Comparison of ENCODE assay signal across 1 cellular context in the genomic region with DNA sequence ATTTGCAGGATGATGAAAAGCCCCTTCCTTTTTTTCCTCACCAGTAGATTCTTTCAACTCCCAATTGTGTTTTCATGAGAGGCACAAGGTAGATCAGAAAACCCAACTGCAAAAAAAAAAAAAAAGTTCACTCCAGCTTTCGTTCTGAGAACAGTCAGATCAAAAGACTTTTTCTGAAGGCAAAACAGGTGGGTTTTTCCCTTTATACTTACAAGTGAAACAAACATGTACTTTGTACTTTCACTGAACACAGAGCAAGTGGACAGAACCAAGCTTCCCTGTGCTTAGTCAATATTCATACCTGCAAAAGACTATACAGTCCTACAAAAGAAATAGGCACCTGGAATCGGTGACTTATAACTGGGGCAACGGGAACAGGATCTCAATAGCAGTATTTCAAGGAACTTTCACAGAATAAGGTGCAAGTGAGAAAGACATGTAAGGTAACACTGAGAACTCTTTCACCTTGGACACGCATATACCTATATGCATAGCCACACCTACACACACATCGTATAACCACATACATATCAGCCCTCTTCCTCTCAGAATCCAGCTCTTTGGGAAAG.
TF ChIP-seq lines count a peak whose summit lies in the region.

No MANE protein-coding gene starts in this region.

TF ChIP-seq in HepG2, 621 proteins besides CTCF, POLR2A, EP300 and RAD21 (continued from another document and continues in another):
- TF ChIP-seq, protein P1, sequence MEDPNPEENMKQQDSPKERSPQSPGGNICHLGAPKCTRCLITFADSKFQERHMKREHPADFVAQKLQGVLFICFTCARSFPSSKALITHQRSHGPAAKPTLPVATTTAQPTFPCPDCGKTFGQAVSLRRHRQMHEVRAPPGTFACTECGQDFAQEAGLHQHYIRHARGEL (CRISPR knock-in tag; IDR thresholded peaks at IDR 0.05) = no peak
- TF ChIP-seq ZNF780A (CRISPR knock-in tag; IDR thresholded peaks at IDR 0.05) (no peak), SRY (CRISPR knock-in tag; IDR thresholded peaks at IDR 0.05) (no peak), HOXA3 (CRISPR knock-in tag; IDR thresholded peaks at IDR 0.05) (peak; percentile 24; the same call in 1 of the 2 replicates), PHF20 (CRISPR knock-in tag; IDR thresholded peaks at IDR 0.05) (no peak), NR3C1 (CRISPR knock-in tag; IDR thresholded peaks at IDR 0.05) (no peak), ERF (CRISPR knock-in tag; IDR thresholded peaks at IDR 0.05) (peak; percentile 62; the same call in 1 of the 2 replicates), ZNF143 (CRISPR knock-in tag; IDR thresholded peaks at IDR 0.05) (no peak), SMAD3 (CRISPR knock-in tag; IDR thresholded peaks at IDR 0.05) (peak; percentile 68), GATAD1 (CRISPR knock-in tag; IDR thresholded peaks at IDR 0.05) (0 out of 2 replicates have a peak, but pooled peaks have one; percentile 27), ZNF383 (CRISPR knock-in tag; IDR thresholded peaks at IDR 0.05; ENCODE audit: borderline replicate concordance) (no peak), ZNF660 (CRISPR knock-in tag; IDR thresholded peaks at IDR 0.05; ENCODE audit: borderline replicate concordance, low read depth) (no peak), KDM3A (CRISPR knock-in tag; IDR thresholded peaks at IDR 0.05; ENCODE audit: low read depth) (peak; percentile 57; the same call in 1 of the 2 replicates), CREM (IDR thresholded peaks at IDR 0.05) (peak; percentile 95), CREM (CRISPR knock-in tag; IDR thresholded peaks at IDR 0.05) (no peak), HNF4A (CRISPR knock-in tag; IDR thresholded peaks at IDR 0.05) (peak; percentile 97), ZNF83 (CRISPR knock-in tag; IDR thresholded peaks at IDR 0.05; ENCODE audit: borderline replicate concordance) (no peak), CBX5 (CRISPR knock-in tag; IDR thresholded peaks at IDR 0.05; ENCODE audit: borderline replicate concordance) (0 out of 2 replicates have a peak, but pooled peaks have one; percentile 37), ZNF75D (CRISPR knock-in tag; IDR thresholded peaks at IDR 0.05; ENCODE audit: borderline replicate concordance) (no peak), ZNF34 (CRISPR knock-in tag; IDR thresholded peaks at IDR 0.05; ENCODE audit: borderline replicate concordance) (no peak), RBAK (CRISPR knock-in tag; IDR thresholded peaks at IDR 0.05) (no peak), ZBTB38 (CRISPR knock-in tag; IDR thresholded peaks at IDR 0.05) (no peak), ZNF264 (CRISPR knock-in tag; IDR thresholded peaks at IDR 0.05) (peak; percentile 14; the same call in 1 of the 2 replicates), ZSCAN25 (CRISPR knock-in tag; IDR thresholded peaks at IDR 0.05) (no peak), ISX (CRISPR knock-in tag; conservative IDR thresholded peaks at IDR 0.05) (no peak), ATF1 (CRISPR knock-in tag; IDR thresholded peaks at IDR 0.05) (peak; percentile 59; the same call in 1 of the 2 replicates), RARA (CRISPR knock-in tag; IDR thresholded peaks at IDR 0.05) (peak; percentile 85)
- TF ChIP-seq, protein P2, sequence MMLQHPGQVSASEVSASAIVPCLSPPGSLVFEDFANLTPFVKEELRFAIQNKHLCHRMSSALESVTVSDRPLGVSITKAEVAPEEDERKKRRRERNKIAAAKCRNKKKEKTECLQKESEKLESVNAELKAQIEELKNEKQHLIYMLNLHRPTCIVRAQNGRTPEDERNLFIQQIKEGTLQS (CRISPR knock-in tag; IDR thresholded peaks at IDR 0.05) = no peak
- TF ChIP-seq, protein P3, sequence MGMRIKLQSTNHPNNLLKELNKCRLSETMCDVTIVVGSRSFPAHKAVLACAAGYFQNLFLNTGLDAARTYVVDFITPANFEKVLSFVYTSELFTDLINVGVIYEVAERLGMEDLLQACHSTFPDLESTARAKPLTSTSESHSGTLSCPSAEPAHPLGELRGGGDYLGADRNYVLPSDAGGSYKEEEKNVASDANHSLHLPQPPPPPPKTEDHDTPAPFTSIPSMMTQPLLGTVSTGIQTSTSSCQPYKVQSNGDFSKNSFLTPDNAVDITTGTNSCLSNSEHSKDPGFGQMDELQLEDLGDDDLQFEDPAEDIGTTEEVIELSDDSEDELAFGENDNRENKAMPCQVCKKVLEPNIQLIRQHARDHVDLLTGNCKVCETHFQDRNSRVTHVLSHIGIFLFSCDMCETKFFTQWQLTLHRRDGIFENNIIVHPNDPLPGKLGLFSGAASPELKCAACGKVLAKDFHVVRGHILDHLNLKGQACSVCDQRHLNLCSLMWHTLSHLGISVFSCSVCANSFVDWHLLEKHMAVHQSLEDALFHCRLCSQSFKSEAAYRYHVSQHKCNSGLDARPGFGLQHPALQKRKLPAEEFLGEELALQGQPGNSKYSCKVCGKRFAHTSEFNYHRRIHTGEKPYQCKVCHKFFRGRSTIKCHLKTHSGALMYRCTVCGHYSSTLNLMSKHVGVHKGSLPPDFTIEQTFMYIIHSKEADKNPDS (CRISPR knock-in tag; IDR thresholded peaks at IDR 0.05) = peak; percentile 67; the same call in 1 of the 2 replicates
- TF ChIP-seq, protein P4, sequence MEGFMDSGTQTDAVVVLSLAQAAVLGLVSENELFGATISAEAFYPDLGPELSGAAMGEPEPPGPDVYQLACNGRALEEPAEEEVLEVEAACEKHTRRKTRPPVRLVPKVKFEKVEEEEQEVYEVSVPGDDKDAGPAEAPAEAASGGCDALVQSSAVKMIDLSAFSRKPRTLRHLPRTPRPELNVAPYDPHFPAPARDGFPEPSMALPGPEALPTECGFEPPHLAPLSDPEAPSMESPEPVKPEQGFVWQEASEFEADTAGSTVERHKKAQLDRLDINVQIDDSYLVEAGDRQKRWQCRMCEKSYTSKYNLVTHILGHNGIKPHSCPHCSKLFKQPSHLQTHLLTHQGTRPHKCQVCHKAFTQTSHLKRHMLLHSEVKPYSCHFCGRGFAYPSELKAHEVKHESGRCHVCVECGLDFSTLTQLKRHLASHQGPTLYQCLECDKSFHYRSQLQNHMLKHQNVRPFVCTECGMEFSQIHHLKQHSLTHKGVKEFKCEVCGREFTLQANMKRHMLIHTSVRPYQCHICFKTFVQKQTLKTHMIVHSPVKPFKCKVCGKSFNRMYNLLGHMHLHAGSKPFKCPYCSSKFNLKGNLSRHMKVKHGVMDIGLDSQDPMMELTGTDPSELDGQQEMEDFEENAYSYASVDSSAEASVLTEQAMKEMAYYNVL (CRISPR knock-in tag; IDR thresholded peaks at IDR 0.05; ENCODE audit: borderline replicate concordance) = peak; percentile 97
- TF ChIP-seq, protein P5, sequence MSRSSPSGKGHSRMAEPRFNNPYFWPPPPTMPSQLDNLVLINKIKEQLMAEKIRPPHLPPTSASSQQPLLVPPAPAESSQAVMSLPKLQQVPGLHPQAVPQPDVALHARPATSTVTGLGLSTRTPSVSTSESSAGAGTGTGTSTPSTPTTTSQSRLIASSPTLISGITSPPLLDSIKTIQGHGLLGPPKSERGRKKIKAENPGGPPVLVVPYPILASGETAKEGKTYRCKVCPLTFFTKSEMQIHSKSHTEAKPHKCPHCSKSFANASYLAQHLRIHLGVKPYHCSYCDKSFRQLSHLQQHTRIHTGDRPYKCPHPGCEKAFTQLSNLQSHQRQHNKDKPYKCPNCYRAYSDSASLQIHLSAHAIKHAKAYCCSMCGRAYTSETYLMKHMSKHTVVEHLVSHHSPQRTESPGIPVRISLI (CRISPR knock-in tag; IDR thresholded peaks at IDR 0.05; ENCODE audit: borderline replicate concordance) = peak; percentile 99
- TF ChIP-seq, protein P6, sequence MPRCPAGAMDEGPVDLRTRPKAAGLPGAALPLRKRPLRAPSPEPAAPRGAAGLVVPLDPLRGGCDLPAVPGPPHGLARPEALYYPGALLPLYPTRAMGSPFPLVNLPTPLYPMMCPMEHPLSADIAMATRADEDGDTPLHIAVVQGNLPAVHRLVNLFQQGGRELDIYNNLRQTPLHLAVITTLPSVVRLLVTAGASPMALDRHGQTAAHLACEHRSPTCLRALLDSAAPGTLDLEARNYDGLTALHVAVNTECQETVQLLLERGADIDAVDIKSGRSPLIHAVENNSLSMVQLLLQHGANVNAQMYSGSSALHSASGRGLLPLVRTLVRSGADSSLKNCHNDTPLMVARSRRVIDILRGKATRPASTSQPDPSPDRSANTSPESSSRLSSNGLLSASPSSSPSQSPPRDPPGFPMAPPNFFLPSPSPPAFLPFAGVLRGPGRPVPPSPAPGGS (CRISPR knock-in tag; IDR thresholded peaks at IDR 0.05) = peak; percentile 98
- TF ChIP-seq, protein P7, sequence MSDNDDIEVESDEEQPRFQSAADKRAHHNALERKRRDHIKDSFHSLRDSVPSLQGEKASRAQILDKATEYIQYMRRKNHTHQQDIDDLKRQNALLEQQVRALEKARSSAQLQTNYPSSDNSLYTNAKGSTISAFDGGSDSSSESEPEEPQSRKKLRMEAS (IDR thresholded peaks at IDR 0.05) = peak; percentile 48; the same call in 1 of the 2 replicates
- TF ChIP-seq, protein P8, sequence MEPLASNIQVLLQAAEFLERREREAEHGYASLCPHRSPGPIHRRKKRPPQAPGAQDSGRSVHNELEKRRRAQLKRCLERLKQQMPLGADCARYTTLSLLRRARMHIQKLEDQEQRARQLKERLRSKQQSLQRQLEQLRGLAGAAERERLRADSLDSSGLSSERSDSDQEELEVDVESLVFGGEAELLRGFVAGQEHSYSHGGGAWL (CRISPR knock-in tag; IDR thresholded peaks at IDR 0.05) = no peak
- TF ChIP-seq, protein P9, sequence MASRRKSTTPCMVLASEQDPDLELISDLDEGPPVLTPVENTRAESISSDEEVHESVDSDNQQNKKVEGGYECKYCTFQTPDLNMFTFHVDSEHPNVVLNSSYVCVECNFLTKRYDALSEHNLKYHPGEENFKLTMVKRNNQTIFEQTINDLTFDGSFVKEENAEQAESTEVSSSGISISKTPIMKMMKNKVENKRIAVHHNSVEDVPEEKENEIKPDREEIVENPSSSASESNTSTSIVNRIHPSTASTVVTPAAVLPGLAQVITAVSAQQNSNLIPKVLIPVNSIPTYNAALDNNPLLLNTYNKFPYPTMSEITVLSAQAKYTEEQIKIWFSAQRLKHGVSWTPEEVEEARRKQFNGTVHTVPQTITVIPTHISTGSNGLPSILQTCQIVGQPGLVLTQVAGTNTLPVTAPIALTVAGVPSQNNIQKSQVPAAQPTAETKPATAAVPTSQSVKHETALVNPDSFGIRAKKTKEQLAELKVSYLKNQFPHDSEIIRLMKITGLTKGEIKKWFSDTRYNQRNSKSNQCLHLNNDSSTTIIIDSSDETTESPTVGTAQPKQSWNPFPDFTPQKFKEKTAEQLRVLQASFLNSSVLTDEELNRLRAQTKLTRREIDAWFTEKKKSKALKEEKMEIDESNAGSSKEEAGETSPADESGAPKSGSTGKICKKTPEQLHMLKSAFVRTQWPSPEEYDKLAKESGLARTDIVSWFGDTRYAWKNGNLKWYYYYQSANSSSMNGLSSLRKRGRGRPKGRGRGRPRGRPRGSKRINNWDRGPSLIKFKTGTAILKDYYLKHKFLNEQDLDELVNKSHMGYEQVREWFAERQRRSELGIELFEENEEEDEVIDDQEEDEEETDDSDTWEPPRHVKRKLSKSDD (CRISPR knock-in tag; IDR thresholded peaks at IDR 0.05; ENCODE audit: low read depth) = no peak
- TF ChIP-seq, protein P10, sequence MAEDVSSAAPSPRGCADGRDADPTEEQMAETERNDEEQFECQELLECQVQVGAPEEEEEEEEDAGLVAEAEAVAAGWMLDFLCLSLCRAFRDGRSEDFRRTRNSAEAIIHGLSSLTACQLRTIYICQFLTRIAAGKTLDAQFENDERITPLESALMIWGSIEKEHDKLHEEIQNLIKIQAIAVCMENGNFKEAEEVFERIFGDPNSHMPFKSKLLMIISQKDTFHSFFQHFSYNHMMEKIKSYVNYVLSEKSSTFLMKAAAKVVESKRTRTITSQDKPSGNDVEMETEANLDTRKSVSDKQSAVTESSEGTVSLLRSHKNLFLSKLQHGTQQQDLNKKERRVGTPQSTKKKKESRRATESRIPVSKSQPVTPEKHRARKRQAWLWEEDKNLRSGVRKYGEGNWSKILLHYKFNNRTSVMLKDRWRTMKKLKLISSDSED (CRISPR knock-in tag; IDR thresholded peaks at IDR 0.05) = no peak
- TF ChIP-seq, protein P11, sequence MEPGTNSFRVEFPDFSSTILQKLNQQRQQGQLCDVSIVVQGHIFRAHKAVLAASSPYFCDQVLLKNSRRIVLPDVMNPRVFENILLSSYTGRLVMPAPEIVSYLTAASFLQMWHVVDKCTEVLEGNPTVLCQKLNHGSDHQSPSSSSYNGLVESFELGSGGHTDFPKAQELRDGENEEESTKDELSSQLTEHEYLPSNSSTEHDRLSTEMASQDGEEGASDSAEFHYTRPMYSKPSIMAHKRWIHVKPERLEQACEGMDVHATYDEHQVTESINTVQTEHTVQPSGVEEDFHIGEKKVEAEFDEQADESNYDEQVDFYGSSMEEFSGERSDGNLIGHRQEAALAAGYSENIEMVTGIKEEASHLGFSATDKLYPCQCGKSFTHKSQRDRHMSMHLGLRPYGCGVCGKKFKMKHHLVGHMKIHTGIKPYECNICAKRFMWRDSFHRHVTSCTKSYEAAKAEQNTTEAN (CRISPR knock-in tag; conservative IDR thresholded peaks at IDR 0.05) = peak; percentile 74
- TF ChIP-seq, protein P12, sequence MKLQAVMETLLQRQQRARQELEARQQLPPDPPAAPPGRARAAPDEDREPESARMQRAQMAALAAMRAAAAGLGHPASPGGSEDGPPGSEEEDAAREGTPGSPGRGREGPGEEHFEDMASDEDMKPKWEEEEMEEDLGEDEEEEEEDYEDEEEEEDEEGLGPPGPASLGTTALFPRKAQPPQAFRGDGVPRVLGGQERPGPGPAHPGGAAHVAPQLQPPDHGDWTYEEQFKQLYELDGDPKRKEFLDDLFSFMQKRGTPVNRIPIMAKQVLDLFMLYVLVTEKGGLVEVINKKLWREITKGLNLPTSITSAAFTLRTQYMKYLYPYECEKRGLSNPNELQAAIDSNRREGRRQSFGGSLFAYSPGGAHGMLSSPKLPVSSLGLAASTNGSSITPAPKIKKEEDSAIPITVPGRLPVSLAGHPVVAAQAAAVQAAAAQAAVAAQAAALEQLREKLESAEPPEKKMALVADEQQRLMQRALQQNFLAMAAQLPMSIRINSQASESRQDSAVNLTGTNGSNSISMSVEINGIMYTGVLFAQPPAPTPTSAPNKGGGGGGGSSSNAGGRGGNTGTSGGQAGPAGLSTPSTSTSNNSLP (IDR thresholded peaks at IDR 0.05; ENCODE audit: low read depth, low read length) = peak; percentile 75
- TF ChIP-seq, protein P13, sequence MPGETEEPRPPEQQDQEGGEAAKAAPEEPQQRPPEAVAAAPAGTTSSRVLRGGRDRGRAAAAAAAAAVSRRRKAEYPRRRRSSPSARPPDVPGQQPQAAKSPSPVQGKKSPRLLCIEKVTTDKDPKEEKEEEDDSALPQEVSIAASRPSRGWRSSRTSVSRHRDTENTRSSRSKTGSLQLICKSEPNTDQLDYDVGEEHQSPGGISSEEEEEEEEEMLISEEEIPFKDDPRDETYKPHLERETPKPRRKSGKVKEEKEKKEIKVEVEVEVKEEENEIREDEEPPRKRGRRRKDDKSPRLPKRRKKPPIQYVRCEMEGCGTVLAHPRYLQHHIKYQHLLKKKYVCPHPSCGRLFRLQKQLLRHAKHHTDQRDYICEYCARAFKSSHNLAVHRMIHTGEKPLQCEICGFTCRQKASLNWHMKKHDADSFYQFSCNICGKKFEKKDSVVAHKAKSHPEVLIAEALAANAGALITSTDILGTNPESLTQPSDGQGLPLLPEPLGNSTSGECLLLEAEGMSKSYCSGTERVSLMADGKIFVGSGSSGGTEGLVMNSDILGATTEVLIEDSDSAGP (CRISPR knock-in tag; IDR thresholded peaks at IDR 0.05; ENCODE audit: borderline replicate concordance) = no peak
- TF ChIP-seq, protein P14, sequence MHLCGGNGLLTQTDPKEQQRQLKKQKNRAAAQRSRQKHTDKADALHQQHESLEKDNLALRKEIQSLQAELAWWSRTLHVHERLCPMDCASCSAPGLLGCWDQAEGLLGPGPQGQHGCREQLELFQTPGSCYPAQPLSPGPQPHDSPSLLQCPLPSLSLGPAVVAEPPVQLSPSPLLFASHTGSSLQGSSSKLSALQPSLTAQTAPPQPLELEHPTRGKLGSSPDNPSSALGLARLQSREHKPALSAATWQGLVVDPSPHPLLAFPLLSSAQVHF (CRISPR knock-in tag; IDR thresholded peaks at IDR 0.05) = no peak
